ENCODE assay signal across 11 cellular contexts in the genomic region with DNA sequence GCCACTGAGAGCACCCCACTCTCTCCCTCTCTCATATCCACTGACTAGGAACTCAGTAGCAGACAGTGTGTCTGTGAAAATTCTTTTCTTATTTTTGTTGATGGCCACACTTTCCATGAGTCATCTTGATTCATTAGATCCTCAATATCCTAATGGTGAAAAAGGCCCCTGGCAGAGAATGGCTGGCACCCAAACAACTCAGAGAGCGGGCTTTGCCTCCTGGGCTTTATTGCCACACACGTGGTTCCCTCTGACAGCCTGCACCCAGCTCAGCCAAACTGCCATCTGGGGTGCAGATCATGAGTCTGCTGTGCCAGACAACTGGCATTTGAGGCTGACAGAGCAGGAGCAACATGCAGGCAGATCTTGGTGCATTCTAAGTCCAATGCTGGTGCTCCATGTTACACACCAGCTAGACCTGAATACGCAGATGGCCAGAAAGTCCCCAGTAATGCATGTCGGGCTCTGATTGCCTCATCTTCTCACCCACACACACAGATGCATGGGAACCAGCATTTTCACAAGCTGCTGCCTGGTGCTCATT.
DNase-seq lines count a peak whose midpoint lies in the region; ATAC-seq and TF ChIP-seq lines count a peak whose summit lies in the region.
"Had no signal": no experiment of that assay in that cellular context is flagged by ENCODE, and none has a peak within 500 bp of the region (broad histone marks: within the 10 kb centered on the region; RNA-seq: fewer than 3 reads in every experiment).

No MANE protein-coding gene starts in this region.

- peaks cover 3% of the 10 kb centered on the region for H3K79me2 ChIP-seq in osteoblast (ENCODE audit: insufficient read depth, low read length)

- no peaks in the 10 kb centered on the region for H3K9me3 ChIP-seq in osteoblast (ENCODE audit: low read depth, low read length)
- H3K9me3 ChIP-seq: testis had no signal

- peak; percentile 63 for ATAC-seq in HG02884 (IDR thresholded peaks at IDR 0.05; ENCODE audit: unreplicated experiment)
- no peak for ATAC-seq in GM19328 (IDR thresholded peaks at IDR 0.05; ENCODE audit: unreplicated experiment)

- no peak overlapping the region for H2AFZ ChIP-seq in osteoblast (ENCODE audit: low read length)

- H3K36me3 ChIP-seq in osteoblast (ENCODE audit: insufficient read depth, low read length) = no peaks in the 10 kb centered on the region

- H3K4me3 ChIP-seq in astrocyte of the spinal cord (ENCODE audit: low read depth, low read length) = no peak overlapping the region
- H3K4me3 ChIP-seq in osteoblast (ENCODE audit: insufficient read depth, low read length) = no peak overlapping the region
- H3K4me3 ChIP-seq: testis had no signal

- H3K4me1 ChIP-seq in osteoblast (ENCODE audit: insufficient read depth, low read length) = peaks cover 47% of the 10 kb centered on the region
- H3K4me1 ChIP-seq: testis had no signal

- TF ChIP-seq CTCF in GM13977 (IDR thresholded peaks at IDR 0.05; ENCODE audit: extremely low read depth, insufficient read depth, missing control alignments) = no peak
- no peak for TF ChIP-seq CTCF in astrocyte of the spinal cord (IDR thresholded peaks at IDR 0.05; ENCODE audit: low read depth, low read length)
- TF ChIP-seq CTCF in osteoblast (IDR thresholded peaks at IDR 0.05; ENCODE audit: extremely low read depth, low read depth, low read length) = no peak

- in situ Hi-C loops in GM13977 (cut with MboI; ENCODE audit: low pct_unique_long_range_greater_than_20kb, low sequenced_read_pairs, unreplicated experiment) (no loop called here), astrocyte of the spinal cord (cut with HindIII; ENCODE audit: low sequenced_read_pairs) (no loop called here)

- peak overlapping the region; percentile 10 for H3K4me2 ChIP-seq in osteoblast (ENCODE audit: insufficient read depth, low read length)

- H4K20me1 ChIP-seq in osteoblast (ENCODE audit: insufficient read depth, low read length) = no peaks in the 10 kb centered on the region

- H3K27me3 ChIP-seq in osteoblast (ENCODE audit: insufficient read depth, low read length) = no peaks in the 10 kb centered on the region
- H3K27me3 ChIP-seq: testis had no signal

- H3K27ac ChIP-seq in osteoblast (ENCODE audit: low read depth, low read length) = peak overlapping the region; percentile 98
- H3K27ac ChIP-seq: testis had no signal

- DNase-seq in GM13977 (ENCODE audit: low spot score) = peak; percentile 56
- DNase-seq in astrocyte of the spinal cord (ENCODE audit: low read depth, low spot score) = peak; percentile 56
- DNase-seq in osteoblast (ENCODE audit: insufficient read length, low spot score, missing footprints) = no peak
- no peak for DNase-seq in NCI-H1930 (lab: John Stamatoyannopoulos, UW)
- DNase-seq in DMS114 treated with DMSO at 0.1 percent for 48 hours (lab: John Stamatoyannopoulos, UW; ENCODE audit: unreplicated experiment) = no peak
- no peak for DNase-seq in NCI-H187 (lab: John Stamatoyannopoulos, UW)
- DNase-seq: DMS 273 treated with DMSO at 0.1 percent for 48 hours, NCI-H1436 treated with DMSO at 0.1 percent for 48 hours, testis had no signal

Comparison
In these comparisons a context has a peak if more than half of its experiments do, and no peak if none do; other contexts are left out.
1. DNase-seq: peak in GM13977 (single experiment) and astrocyte of the spinal cord (single experiment); none in osteoblast (single experiment), NCI-H1930 (0 of 2), DMS114 treated with DMSO at 0.1 percent for 48 hours (single experiment) and NCI-H187 (0 of 2).